8 cellular contexts compared by ENCODE assay signal in genomic region chr14:42554091-42554490, GRCh38.
"Had no signal": no experiment of that assay in that cellular context is flagged by ENCODE, and none has a peak within 500 bp of the region (broad histone marks: within the 10 kb centered on the region; RNA-seq: fewer than 3 reads in every experiment).

No MANE protein-coding gene starts in this region.

- DNase-seq: GDM1, GF-D8 had no signal

- ATAC-seq: GM12878 had no signal

- FAIRE-seq: G401.6, GM12878, GM12891, GM12892, GM18507, GM19239 had no signal

- H3K4me3 ChIP-seq: GM12878 had no signal
